1 cellular context compared by ENCODE assay signal in genomic region chr15:89368566-89369223, GRCh38.
TF ChIP-seq lines count a peak whose summit lies in the region.

No MANE protein-coding gene starts in this region.

TF ChIP-seq in SK-N-SH, 30 proteins besides CTCF, POLR2A, EP300 and RAD21 (continued from another document):
- TF ChIP-seq TAF1 (IDR thresholded peaks at IDR 0.05; ENCODE audit: borderline replicate concordance, low read depth, low read length): no peak
- no peak for TF ChIP-seq YY1 (IDR thresholded peaks at IDR 0.05; ENCODE audit: low read depth)
TF ChIP-seq in SK-N-SH: peak in this region for 0.
